ENCODE assay signal across 28 cellular contexts in genomic region chr16:7722761-7723160, GRCh38.
"Had no signal": no experiment of that assay in that cellular context is flagged by ENCODE, and none has a peak within 500 bp of the region (broad histone marks: within the 10 kb centered on the region; RNA-seq: fewer than 3 reads in every experiment).

No MANE protein-coding gene starts in this region.

- ATAC-seq: activated CD4-positive, alpha-beta T cell treated with anti-CD3 and anti-CD28 coated beads for 36 hours; activated CD8-positive, alpha-beta memory T cell treated with anti-CD3 and anti-CD28 coated beads, Interleukin-2, amount 10 ng/mL, durations not matched to agents 7 days and 5 days; activated CD8-positive, alpha-beta T cell treated with anti-CD3 and anti-CD28 coated beads, Interleukin-2, amount 10 ng/mL, durations not matched to agents 7 days and 5 days; activated naive CD4-positive, alpha-beta T cell treated with anti-CD3 and anti-CD28 coated beads, Interleukin-2, amount 50 U/mL, for 72 hours; activated T-cell treated with anti-CD3 and anti-CD28 coated beads, Interleukin-2, amount 50 U/mL, for 72 hours; foreskin keratinocyte; gastrocnemius medialis; heart left ventricle had no signal

- H3K4me1 ChIP-seq: ascending aorta, breast epithelium, colonic mucosa, esophagus muscularis mucosa, foreskin keratinocyte, gastrocnemius medialis, heart left ventricle had no signal

- H3K36me3 ChIP-seq: ascending aorta, breast epithelium, cardiac muscle cell, colonic mucosa, esophagus muscularis mucosa, gastrocnemius medialis, heart left ventricle had no signal

- H3K27ac ChIP-seq: ascending aorta, breast epithelium, cardiac muscle cell, colonic mucosa, esophagus muscularis mucosa, foreskin keratinocyte, gastrocnemius medialis, heart left ventricle had no signal

- H3K9me3 ChIP-seq: ascending aorta, breast epithelium, colonic mucosa, esophagus muscularis mucosa, gastrocnemius medialis, heart left ventricle had no signal

- H3K4me3 ChIP-seq: ascending aorta, breast epithelium, cardiac muscle cell, colonic mucosa, esophagus muscularis mucosa, gastrocnemius medialis, heart left ventricle had no signal

- DNase-seq: activated CD4-positive, alpha-beta memory T cell treated with anti-CD3 and anti-CD28 coated beads for 36 hours; activated CD4-positive, alpha-beta T cell treated with anti-CD3 and anti-CD28 coated beads for 36 hours; activated CD4-positive, alpha-beta T cell treated with anti-CD3 and anti-CD28 coated beads, Interleukin-2, amount 10 ng/mL, durations not matched to agents 24 days and 14 days; activated CD4-positive, CD25-positive, alpha-beta regulatory T cell; activated CD4-positive, CD25-positive, alpha-beta regulatory T cell treated with anti-CD3 and anti-CD28 coated beads, Interleukin-2, amount 50 U/mL, for 72 hours; activated CD8-positive, alpha-beta memory T cell treated with anti-CD3 and anti-CD28 coated beads, Interleukin-2, amount 10 ng/mL, durations not matched to agents 7 days and 5 days; activated CD8-positive, alpha-beta memory T cell treated with anti-CD3 and anti-CD28 coated beads, Interleukin-2, amount 50 U/mL, for 4 hours; activated CD8-positive, alpha-beta T cell treated with anti-CD3 and anti-CD28 coated beads, Interleukin-2, amount 10 ng/mL, durations not matched to agents 7 days and 5 days; activated gamma-delta T cell; activated naive CD4-positive, alpha-beta T cell; activated naive CD4-positive, alpha-beta T cell treated with anti-CD3 and anti-CD28 coated beads, Interleukin-2, amount 10 ng/mL, durations not matched to agents 7 days and 5 days; activated naive CD8-positive, alpha-beta T cell treated with anti-CD3 and anti-CD28 coated beads, Interleukin-2, amount 10 ng/mL, durations not matched to agents 7 days and 5 days; activated T-cell treated with anti-CD3 and anti-CD28 coated beads, Interleukin-2, amount 50 U/mL, for 1 hour; activated T-cell treated with anti-CD3 and anti-CD28 coated beads, Interleukin-2, amount 50 U/mL, for 72 hours; central memory CD4-positive, alpha-beta T cell; cerebellar nuclear complex; colonic mucosa; effector CD8-positive, alpha-beta T cell; foreskin keratinocyte; gastrocnemius medialis; glutamatergic neuron; heart left ventricle; T-helper 2 cell had no signal

- H3K27me3 ChIP-seq: ascending aorta, breast epithelium, cardiac muscle cell, colonic mucosa, esophagus muscularis mucosa, foreskin keratinocyte, gastrocnemius medialis, heart left ventricle had no signal
